22 cellular contexts compared by ENCODE assay signal in genomic region chr6:136123464-136123863, GRCh38.
A peak's percentile ranks its signal among the peaks of the same experiment; 100 is the strongest.
DNase-seq lines count a peak whose midpoint lies in the region; FAIRE-seq and TF ChIP-seq lines count a peak whose summit lies in the region.
"Had no signal": no experiment of that assay in that cellular context is flagged by ENCODE, and none has a peak within 500 bp of the region (broad histone marks: within the 10 kb centered on the region; RNA-seq: fewer than 3 reads in every experiment).

No MANE protein-coding gene starts in this region.

- H3K4me1 ChIP-seq in endothelial cell of umbilical vein (ENCODE audit: control insufficient read depth, extremely low read depth, insufficient read depth, low read length), result peaks cover 6% of the 10 kb centered on the region
- no peaks in the 10 kb centered on the region for H3K4me1 ChIP-seq in Peyer's patch
- H3K4me1 ChIP-seq: transverse colon had no signal

- no peaks in the 10 kb centered on the region for H3K9me3 Mint-ChIP-seq in T-helper 2 cell treated with Interferon-gamma antibody and Interleukin-4, amounts not matched to agents 5 μg/mL and 100 μg/mL, for 36 hours

- peaks cover 2% of the 10 kb centered on the region for H3K27me3 Mint-ChIP-seq in T-helper 2 cell treated with Interferon-gamma antibody and Interleukin-4, amounts not matched to agents 5 μg/mL and 100 μg/mL, for 36 hours (ENCODE audit: low read depth)
- H3K27me3 Mint-ChIP-seq: naive B cell; stimulated activated naive B cell treated with anti-CD40 and anti-IgM and Interleukin-4, amounts not matched to agents 10 μg/mL and 1 μg/mL and 100 μg/mL, for 72 hours had no signal

- DNase-seq in AG04450 (ENCODE audit: low read depth, low spot score) (peak; percentile 11), HPDE6-E6E7 (ENCODE audit: extremely low spot score) (peak; percentile 54), endothelial cell of umbilical vein (ENCODE audit: low read depth, low spot score) (peak; percentile 36), kidney glomerular epithelial cell (lab: John Stamatoyannopoulos, UW) (peak; percentile 31), Peyer's patch (no peak), NCI-H2196 treated with DMSO at 0.1 percent for 48 hours (lab: John Stamatoyannopoulos, UW; ENCODE audit: unreplicated experiment) (no peak), HuH-7 (ENCODE audit: low spot score) (no peak)
- no peak for DNase-seq in T-helper 2 cell treated with Interferon-gamma antibody and Interleukin-4, amounts not matched to agents 5 μg/mL and 100 μg/mL, for 36 hours (ENCODE audit: low spot score)
- DNase-seq: activated CD4-positive, alpha-beta T cell treated with anti-CD3 and anti-CD28 coated beads for 1 hour; activated CD8-positive, alpha-beta memory T cell treated with anti-CD3 and anti-CD28 coated beads, Interleukin-2, amount 10 ng/mL, durations not matched to agents 7 days and 5 days; activated effector memory CD4-positive, alpha-beta T cell treated with Interleukin-2 at 50 U/mL for 16 hours; anterior cingulate cortex; foreskin melanocyte; GOT3; lower lobe of right lung; naive B cell; Right ventricle myocardium superior; stimulated activated naive B cell treated with anti-CD40 and anti-IgM and Interleukin-4, amounts not matched to agents 10 μg/mL and 1 μg/mL and 100 μg/mL, for 72 hours; T-helper 2 cell; transverse colon had no signal

- H3K4me3 Mint-ChIP-seq in T-helper 2 cell treated with Interferon-gamma antibody and Interleukin-4, amounts not matched to agents 5 μg/mL and 100 μg/mL, for 36 hours, result no peak overlapping the region
- H3K4me3 Mint-ChIP-seq: activated CD8-positive, alpha-beta memory T cell treated with anti-CD3 and anti-CD28 coated beads, Interleukin-2, amount 10 ng/mL, durations not matched to agents 7 days and 5 days; naive B cell; stimulated activated naive B cell treated with anti-CD40 and anti-IgM and Interleukin-4, amounts not matched to agents 10 μg/mL and 1 μg/mL and 100 μg/mL, for 72 hours had no signal

- no peak overlapping the region for H2AFZ ChIP-seq in endothelial cell of umbilical vein (ENCODE audit: low read depth, low read length)

- no peaks in the 10 kb centered on the region for H3K36me3 ChIP-seq in endothelial cell of umbilical vein (ENCODE audit: control insufficient read depth in 2 of 2, extremely low read depth in 1 of 2, insufficient read depth in 2 of 2, low read length in 2 of 2)
- no peaks in the 10 kb centered on the region for H3K36me3 ChIP-seq in Peyer's patch
- H3K36me3 ChIP-seq: lower lobe of right lung, transverse colon had no signal

- H3K4me1 Mint-ChIP-seq in T-helper 2 cell treated with Interferon-gamma antibody and Interleukin-4, amounts not matched to agents 5 μg/mL and 100 μg/mL, for 36 hours (ENCODE audit: low read depth), result no peaks in the 10 kb centered on the region
- H3K4me1 Mint-ChIP-seq: activated CD8-positive, alpha-beta memory T cell treated with anti-CD3 and anti-CD28 coated beads, Interleukin-2, amount 10 ng/mL, durations not matched to agents 7 days and 5 days; naive B cell; stimulated activated naive B cell treated with anti-CD40 and anti-IgM and Interleukin-4, amounts not matched to agents 10 μg/mL and 1 μg/mL and 100 μg/mL, for 72 hours had no signal

- H3K9me3 ChIP-seq in AG04450 (ENCODE audit: control insufficient read depth, insufficient read depth, low read length), result no peaks in the 10 kb centered on the region
- H3K9me3 ChIP-seq in endothelial cell of umbilical vein (replicated peaks; ENCODE audit: control insufficient read depth, insufficient read depth, low read length), result no peaks in the 10 kb centered on the region
- no peaks in the 10 kb centered on the region for H3K9me3 ChIP-seq in Peyer's patch
- H3K9me3 ChIP-seq: A549, lower lobe of right lung, transverse colon had no signal

- BruUV-seq in endothelial cell of umbilical vein (replicated peaks; lab: Mats Ljungman, UMichigan), result no TSS peak

- no peaks in the 10 kb centered on the region for H3K9me1 ChIP-seq in endothelial cell of umbilical vein (replicated peaks; ENCODE audit: control insufficient read depth, extremely low read depth, insufficient read depth, low read length)

- no peak overlapping the region for H3K27ac ChIP-seq in AG04450 (ENCODE audit: low read depth, low read length)
- H3K27ac ChIP-seq in endothelial cell of umbilical vein (ENCODE audit: insufficient read depth, low read depth, low read length), result no peak overlapping the region
- no peak overlapping the region for H3K27ac ChIP-seq in Peyer's patch
- H3K27ac ChIP-seq: A549, lower lobe of right lung, transverse colon had no signal

- TF ChIP-seq POLR2A in endothelial cell of umbilical vein (IDR thresholded peaks at IDR 0.05; ENCODE audit: low read depth, low read length), result no peak
- TF ChIP-seq POLR2A in Peyer's patch (IDR thresholded peaks at IDR 0.05), result no peak

- no peaks in the 10 kb centered on the region for H3K27me3 ChIP-seq in AG04450 (ENCODE audit: control insufficient read depth, insufficient read depth, low read length)
- H3K27me3 ChIP-seq in endothelial cell of umbilical vein (ENCODE audit: control insufficient read depth in 2 of 2, insufficient read depth in 2 of 2, low read length in 2 of 2), result no peaks in the 10 kb centered on the region
- H3K27me3 ChIP-seq in Peyer's patch, result no peaks in the 10 kb centered on the region
- H3K27me3 ChIP-seq: transverse colon had no signal

- intact Hi-C loops in endothelial cell of umbilical vein (cut with micrococcal nuclease), result no loop called here

- H3K4me2 ChIP-seq in endothelial cell of umbilical vein (ENCODE audit: insufficient read depth, low read length), result no peak overlapping the region
- H3K4me2 ChIP-seq: A549 had no signal

- H3K4me3 ChIP-seq in AG04450 (ENCODE audit: low read depth, low read length), result no peak overlapping the region
- no peak overlapping the region for H3K4me3 ChIP-seq in endothelial cell of umbilical vein (replicated peaks in 1 of 3; ENCODE audit: insufficient read depth in 1 of 3, low read depth in 1 of 3, low read length in 3 of 3)
- H3K4me3 ChIP-seq in Peyer's patch, result no peak overlapping the region
- H3K4me3 ChIP-seq: A549, lower lobe of right lung, transverse colon had no signal

- H3K9ac ChIP-seq in endothelial cell of umbilical vein (replicated peaks; ENCODE audit: extremely low read depth, insufficient read depth, low read length), result no peak overlapping the region

- peaks cover 3% of the 10 kb centered on the region for H3K79me2 ChIP-seq in endothelial cell of umbilical vein (ENCODE audit: control insufficient read depth, insufficient read depth, low read length)

- POLR2A ChIA-PET in AG04450 (lab: Yijun Ruan, JAX), result no interaction called here
- POLR2A ChIA-PET in endothelial cell of umbilical vein (lab: Charles Lee), result no interaction called here

- FAIRE-seq in endothelial cell of umbilical vein (lab: Jason Lieb, UNC), result peak; percentile 53
- FAIRE-seq: A549, GM12891 had no signal

- H4K20me1 ChIP-seq in endothelial cell of umbilical vein (replicated peaks; ENCODE audit: control insufficient read depth, extremely low read depth, insufficient read depth, low read length), result no peaks in the 10 kb centered on the region

- CTCF ChIA-PET in AG04450 (lab: Charles Lee), result interaction anchor here (0.8 kb wide), 1 partner anchor 103 kb away, joined by 3 read pairs; no protein-coding TSS in a partner anchor
- CTCF ChIA-PET in endothelial cell of umbilical vein (lab: Charles Lee), result interaction anchor here (1.6 to 2.8 kb wide), 3 partner anchors 10 to 588 kb away, joined by 6 to 11 read pairs (median 7); no protein-coding TSS in a partner anchor

- TF ChIP-seq CTCF in AG04450 (IDR thresholded peaks at IDR 0.05; ENCODE audit: low read depth, low read length) (no peak), endothelial cell of umbilical vein (IDR thresholded peaks at IDR 0.05; ENCODE audit: extremely low read depth in 1 of 2, insufficient read depth in 1 of 2, low read depth in 1 of 2, low read length in 2 of 2) (no peak), Peyer's patch (IDR thresholded peaks at IDR 0.05) (no peak)

- no peak overlapping the region for H3K27ac Mint-ChIP-seq in T-helper 2 cell treated with Interferon-gamma antibody and Interleukin-4, amounts not matched to agents 5 μg/mL and 100 μg/mL, for 36 hours
- H3K27ac Mint-ChIP-seq: activated CD8-positive, alpha-beta memory T cell treated with anti-CD3 and anti-CD28 coated beads, Interleukin-2, amount 10 ng/mL, durations not matched to agents 7 days and 5 days; naive B cell; stimulated activated naive B cell treated with anti-CD40 and anti-IgM and Interleukin-4, amounts not matched to agents 10 μg/mL and 1 μg/mL and 100 μg/mL, for 72 hours had no signal

- dilution Hi-C loops in endothelial cell of umbilical vein (cut with MboI; ENCODE audit: extremely low pct_ligation_motif_present, low sequenced_read_pairs), result no loop called here

- peaks cover 6% of the 10 kb centered on the region for H3K36me3 Mint-ChIP-seq in T-helper 2 cell treated with Interferon-gamma antibody and Interleukin-4, amounts not matched to agents 5 μg/mL and 100 μg/mL, for 36 hours (ENCODE audit: low read depth)
- H3K36me3 Mint-ChIP-seq: activated CD8-positive, alpha-beta memory T cell treated with anti-CD3 and anti-CD28 coated beads, Interleukin-2, amount 10 ng/mL, durations not matched to agents 7 days and 5 days had no signal

TF ChIP-seq in endothelial cell of umbilical vein, 7 proteins besides CTCF, POLR2A, EP300 and RAD21:
- TF ChIP-seq FOS (IDR thresholded peaks at IDR 0.05; ENCODE audit: borderline replicate concordance, insufficient read depth, low read length) (peak; percentile 13), MAX (IDR thresholded peaks at IDR 0.05; ENCODE audit: insufficient read depth, insufficient read length) (no peak)

Comparison
In these comparisons a context has a peak if more than half of its experiments do, and no peak if none do; other contexts are left out.
1. DNase-seq: peak in AG04450 (single experiment), HPDE6-E6E7 (single experiment), endothelial cell of umbilical vein (single experiment) and kidney glomerular epithelial cell (single experiment); none in T-helper 2 cell treated with Interferon-gamma antibody and Interleukin-4, amounts not matched to agents 5 μg/mL and 100 μg/mL, for 36 hours (single experiment), Peyer's patch (0 of 3), NCI-H2196 treated with DMSO at 0.1 percent for 48 hours (single experiment) and HuH-7 (single experiment).